ENCODE assay signal across 9 cellular contexts in the genomic region with DNA sequence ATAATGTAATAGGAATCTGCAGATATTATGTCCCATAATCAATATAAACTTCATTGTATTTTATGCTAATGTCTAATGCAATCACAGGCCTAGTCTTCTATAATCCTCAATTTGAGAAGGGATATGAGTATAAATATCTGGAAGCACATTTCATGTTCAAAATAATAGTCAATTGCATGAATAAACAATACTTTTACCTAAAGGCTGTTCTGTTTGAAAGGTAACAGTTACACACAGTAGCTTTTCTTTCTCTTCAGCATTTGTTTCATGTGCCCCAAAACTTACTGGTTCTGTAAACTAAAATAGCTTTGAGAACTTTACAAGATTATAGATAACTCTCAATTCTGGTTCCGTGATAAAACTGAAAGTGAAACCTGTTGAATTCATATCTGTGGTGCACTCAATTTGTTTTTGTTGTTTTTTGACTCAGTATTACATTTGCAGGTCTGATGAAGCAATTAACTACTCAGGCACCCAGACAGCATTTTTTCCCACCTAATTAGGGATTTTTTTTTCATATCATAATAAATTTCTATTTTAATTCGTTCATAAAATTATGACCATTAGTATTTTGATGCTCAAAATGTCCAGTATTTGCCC.
DNase-seq lines count a peak whose midpoint lies in the region; ATAC-seq and TF ChIP-seq lines count a peak whose summit lies in the region.
"Had no signal": no experiment of that assay in that cellular context is flagged by ENCODE, and none has a peak within 500 bp of the region (broad histone marks: within the 10 kb centered on the region; RNA-seq: fewer than 3 reads in every experiment).

No MANE protein-coding gene starts in this region.

- no peaks in the 10 kb centered on the region for H3K36me3 ChIP-seq in heart left ventricle
- no peaks in the 10 kb centered on the region for H3K36me3 ChIP-seq in right atrium auricular region
- no peaks in the 10 kb centered on the region for H3K36me3 ChIP-seq in neuronal stem cell (replicated peaks in 1 of 2; ENCODE audit: control insufficient read depth in 2 of 2, insufficient read depth in 2 of 2, low read length in 2 of 2)

- H3K4ac ChIP-seq in neuronal stem cell (ENCODE audit: low read length): no peak overlapping the region

- no peaks in the 10 kb centered on the region for H3K79me1 ChIP-seq in neuronal stem cell (ENCODE audit: low read depth, low read length)

- H2BK120ac ChIP-seq in neuronal stem cell (ENCODE audit: low read depth, low read length): no peak overlapping the region

- no peaks in the 10 kb centered on the region for H3K27me3 Mint-ChIP-seq in activated T-helper 17 cell treated with anti-CD3 and anti-CD28 coated beads, Interleukin-2, amount 50 U/mL, for 72 hours
- no peaks in the 10 kb centered on the region for H3K27me3 Mint-ChIP-seq in nephron progenitor cell (ENCODE audit: low read depth, poor library complexity)

- H3K4me2 ChIP-seq in neuronal stem cell (ENCODE audit: insufficient read depth, low read length, poor library complexity, severe bottlenecking): no peak overlapping the region

- H3K27me3 ChIP-seq in heart left ventricle (no peaks in the 10 kb centered on the region), right atrium auricular region (no peaks in the 10 kb centered on the region), neuronal stem cell (ENCODE audit: control insufficient read depth in 3 of 3, insufficient read depth in 3 of 3, low read depth in 1 of 3, low read length in 3 of 3) (no peaks in the 10 kb centered on the region)

- H3K4me3 ChIP-seq in heart left ventricle: peak overlapping the region in 9 of 12 donors; percentile 12 to 50 (median 30)
- no peak overlapping the region for H3K4me3 ChIP-seq in right atrium auricular region
- H3K4me3 ChIP-seq in neuronal stem cell (ENCODE audit: low read length in 2 of 2): no peak overlapping the region

- no peak overlapping the region for H2BK5ac ChIP-seq in neuronal stem cell (ENCODE audit: low read length)

- no peak overlapping the region for H4K8ac ChIP-seq in neuronal stem cell (ENCODE audit: low read depth, low read length)

- peaks cover 17% of the 10 kb centered on the region for H3K4me1 Mint-ChIP-seq in activated T-helper 17 cell treated with anti-CD3 and anti-CD28 coated beads, Interleukin-2, amount 50 U/mL, for 72 hours
- H3K4me1 Mint-ChIP-seq in nephron progenitor cell: no peaks in the 10 kb centered on the region

- H3K23ac ChIP-seq in neuronal stem cell (ENCODE audit: low read depth, low read length, poor library complexity): no peak overlapping the region

- H2BK12ac ChIP-seq in neuronal stem cell (ENCODE audit: low read length): no peak overlapping the region

- no peak overlapping the region for H2BK15ac ChIP-seq in neuronal stem cell (ENCODE audit: low read length)

- peak overlapping the region; percentile 40 for H3K27ac Mint-ChIP-seq in activated T-helper 17 cell treated with anti-CD3 and anti-CD28 coated beads, Interleukin-2, amount 50 U/mL, for 72 hours
- no peak overlapping the region for H3K27ac Mint-ChIP-seq in nephron progenitor cell
- H3K27ac Mint-ChIP-seq: activated naive CD4-positive, alpha-beta T cell treated with anti-CD3 and anti-CD28 coated beads, Interleukin-2, amount 50 U/mL, for 72 hours had no signal

- H3K14ac ChIP-seq in neuronal stem cell (ENCODE audit: low read length): no peak overlapping the region

- H3K36me3 Mint-ChIP-seq in activated T-helper 17 cell treated with anti-CD3 and anti-CD28 coated beads, Interleukin-2, amount 50 U/mL, for 72 hours (ENCODE audit: low read depth): no peaks in the 10 kb centered on the region
- no peaks in the 10 kb centered on the region for H3K36me3 Mint-ChIP-seq in nephron progenitor cell (ENCODE audit: low read depth)
- H3K36me3 Mint-ChIP-seq: activated naive CD4-positive, alpha-beta T cell treated with anti-CD3 and anti-CD28 coated beads, Interleukin-2, amount 50 U/mL, for 72 hours had no signal

- 25 to 31% (median 27%) methylated on average over 2 of the region's 2 CpGs for WGBS in heart left ventricle, 4 donors
- no CpG with 5 or more reads among the region's 2 CpGs for WGBS in neuronal stem cell (ENCODE audit: extremely low coverage in 2 of 2, insufficient read length in 2 of 2, insufficient replicate concordance in 1 of 2), 2 donors

- peak overlapping the region; percentile 56 for H2AFZ ChIP-seq in neuronal stem cell (ENCODE audit: low read length)

- peaks cover 0 to 5% (median 0%) of the 10 kb centered on the region in 12 donors for H3K9me3 ChIP-seq in heart left ventricle
- no peaks in the 10 kb centered on the region for H3K9me3 ChIP-seq in right atrium auricular region
- no peaks in the 10 kb centered on the region for H3K9me3 ChIP-seq in neuronal stem cell (replicated peaks in 1 of 2; ENCODE audit: control insufficient read depth in 2 of 2, insufficient read depth in 1 of 2, low read depth in 1 of 2, low read length in 2 of 2)

- no peak overlapping the region for H3K27ac ChIP-seq in heart left ventricle
- no peak overlapping the region for H3K27ac ChIP-seq in right atrium auricular region
- no peak overlapping the region for H3K27ac ChIP-seq in neuronal stem cell (replicated peaks; ENCODE audit: low read length)

- TF ChIP-seq POLR2A in heart left ventricle (IDR thresholded peaks at IDR 0.05): no peak

- no peak for DNase-seq in heart left ventricle
- DNase-seq in right atrium auricular region (ENCODE audit: low spot score): no peak
- DNase-seq in neuronal stem cell (ENCODE audit: low spot score): no peak
- no peak for DNase-seq in nephron progenitor cell
- DNase-seq in NCI-H2171 (lab: John Stamatoyannopoulos, UW): no peak
- DNase-seq in activated effector memory CD4-positive, alpha-beta T cell treated with Interleukin-2 at 50 U/mL for 16 hours: no peak

- TF ChIP-seq CTCF in heart left ventricle (IDR thresholded peaks at IDR 0.05): no peak
- no peak for TF ChIP-seq CTCF in right atrium auricular region (IDR thresholded peaks at IDR 0.05)
- no peak for TF ChIP-seq CTCF in nephron progenitor cell (IDR thresholded peaks at IDR 0.05)

- intact Hi-C loops in heart left ventricle (cut with DNase I): no loop called here

- H4K91ac ChIP-seq in neuronal stem cell (ENCODE audit: low read depth, low read length, poor library complexity): no peak overlapping the region

- H3K18ac ChIP-seq in neuronal stem cell (ENCODE audit: low read length): no peak overlapping the region

- peaks cover 0 to 6% (median 0%) of the 10 kb centered on the region in 12 donors for H3K4me1 ChIP-seq in heart left ventricle
- no peaks in the 10 kb centered on the region for H3K4me1 ChIP-seq in right atrium auricular region
- no peaks in the 10 kb centered on the region for H3K4me1 ChIP-seq in neuronal stem cell (ENCODE audit: control insufficient read depth in 2 of 2, insufficient read depth in 1 of 2, low read depth in 1 of 2, low read length in 2 of 2)

- no peak for ATAC-seq in heart left ventricle
- ATAC-seq in HG03342 (IDR thresholded peaks at IDR 0.05; ENCODE audit: unreplicated experiment): peak; percentile 87
- peak; percentile 76 for ATAC-seq in activated T-helper 17 cell treated with anti-CD3 and anti-CD28 coated beads, Interleukin-2, amount 50 U/mL, for 72 hours (replicated peaks)

- no peak overlapping the region for H2AK5ac ChIP-seq in neuronal stem cell (ENCODE audit: low read depth, low read length)

- no peak overlapping the region for H3K9ac ChIP-seq in neuronal stem cell (ENCODE audit: low read depth, low read length, poor library complexity)

- H3K4me3 Mint-ChIP-seq in activated T-helper 17 cell treated with anti-CD3 and anti-CD28 coated beads, Interleukin-2, amount 50 U/mL, for 72 hours: peak overlapping the region; percentile 62
- H3K4me3 Mint-ChIP-seq in nephron progenitor cell: no peak overlapping the region

- no peaks in the 10 kb centered on the region for H3K9me3 Mint-ChIP-seq in activated T-helper 17 cell treated with anti-CD3 and anti-CD28 coated beads, Interleukin-2, amount 50 U/mL, for 72 hours
- no peaks in the 10 kb centered on the region for H3K9me3 Mint-ChIP-seq in nephron progenitor cell
- H3K9me3 Mint-ChIP-seq: activated naive CD4-positive, alpha-beta T cell treated with anti-CD3 and anti-CD28 coated beads, Interleukin-2, amount 50 U/mL, for 72 hours had no signal

Comparison
In these comparisons a context has a peak if more than half of its experiments do, and no peak if none do; other contexts are left out.
1. H3K4me3 ChIP-seq: peak in heart left ventricle (9 of 12); none in right atrium auricular region (0 of 2) and neuronal stem cell (0 of 2).
2. ATAC-seq: peak in HG03342 (single experiment) and activated T-helper 17 cell treated with anti-CD3 and anti-CD28 coated beads, Interleukin-2, amount 50 U/mL, for 72 hours (single experiment); none in heart left ventricle (0 of 4).